19 cellular contexts compared by ENCODE assay signal in genomic region chr4:36758312-36758690, GRCh38.
"Had no signal": no experiment of that assay in that cellular context is flagged by ENCODE, and none has a peak within 500 bp of the region (broad histone marks: within the 10 kb centered on the region; RNA-seq: fewer than 3 reads in every experiment).

No MANE protein-coding gene starts in this region.

- H3K27me3 ChIP-seq: body of pancreas, dorsolateral prefrontal cortex, gastrocnemius medialis, heart left ventricle, tibial nerve had no signal

- H3K4me3 ChIP-seq: body of pancreas, dorsolateral prefrontal cortex, gastrocnemius medialis, heart left ventricle, mucosa of descending colon, tibial nerve had no signal

- H3K36me3 ChIP-seq: gastrocnemius medialis, heart left ventricle, tibial nerve had no signal

- H3K9me3 Mint-ChIP-seq: activated T-helper 1 cell treated with anti-CD3 and anti-CD28 coated beads, Interleukin-12 subunit alpha, Interleukin-12 subunit beta, Interleukin-2, Interleukin-4 antibody, amounts not matched to agents 30 ng/mL and 10 ng/mL and 1 ng/mL, durations not matched to agents 14 hours and 24 hours and 36 hours; neural crest cell; stimulated activated naive CD8-positive, alpha-beta T cell treated with anti-CD3 and anti-CD28 coated beads, Interleukin-15, Interleukin-2, amounts not matched to agents 100 ng/mL and 50 ng/mL, for 24 hours had no signal

- H3K27me3 Mint-ChIP-seq: memory B cell; naive B cell; progenitor cell of endocrine pancreas; stimulated activated naive CD8-positive, alpha-beta T cell treated with anti-CD3 and anti-CD28 coated beads, Interleukin-15, Interleukin-2, amounts not matched to agents 100 ng/mL and 50 ng/mL, for 24 hours had no signal

- H3K4me1 Mint-ChIP-seq: memory B cell, naive B cell, neural crest cell had no signal

- H3K27ac Mint-ChIP-seq: activated naive CD8-positive, alpha-beta T cell; activated T-helper 1 cell treated with anti-CD3 and anti-CD28 coated beads, Interleukin-12 subunit alpha, Interleukin-12 subunit beta, Interleukin-2, Interleukin-4 antibody, amounts not matched to agents 30 ng/mL and 10 ng/mL and 1 ng/mL, durations not matched to agents 14 hours and 24 hours and 36 hours; memory B cell; naive B cell; progenitor cell of endocrine pancreas; stimulated activated naive CD8-positive, alpha-beta T cell treated with anti-CD3 and anti-CD28 coated beads, Interleukin-15, Interleukin-2, amounts not matched to agents 100 ng/mL and 50 ng/mL, for 24 hours had no signal

- H3K4me1 ChIP-seq: body of pancreas, gastrocnemius medialis, heart left ventricle, tibial nerve had no signal

- H3K9me3 ChIP-seq: body of pancreas, gastrocnemius medialis, mucosa of descending colon, tibial nerve had no signal

- DNase-seq: activated CD4-positive, CD25-positive, alpha-beta regulatory T cell treated with anti-CD3 and anti-CD28 coated beads, Interleukin-2, amount 50 U/mL, for 72 hours; activated gamma-delta T cell treated with Interleukin-2 at 50 U/mL for 16 hours; body of pancreas; central memory CD4-positive, alpha-beta T cell; dorsolateral prefrontal cortex; erythroblast; gastrocnemius medialis; heart left ventricle; mucosa of descending colon; naive B cell; T-helper 1 cell; T-helper 9 cell had no signal

- H3K27ac ChIP-seq: body of pancreas, dorsolateral prefrontal cortex, gastrocnemius medialis, heart left ventricle, tibial nerve had no signal

- H3K4me3 Mint-ChIP-seq: activated naive CD8-positive, alpha-beta T cell; activated T-helper 1 cell treated with anti-CD3 and anti-CD28 coated beads, Interleukin-12 subunit alpha, Interleukin-12 subunit beta, Interleukin-2, Interleukin-4 antibody, amounts not matched to agents 30 ng/mL and 10 ng/mL and 1 ng/mL, durations not matched to agents 14 hours and 24 hours and 36 hours; memory B cell; naive B cell; neural crest cell; stimulated activated naive CD8-positive, alpha-beta T cell treated with anti-CD3 and anti-CD28 coated beads, Interleukin-15, Interleukin-2, amounts not matched to agents 100 ng/mL and 50 ng/mL, for 24 hours had no signal

- H3K36me3 Mint-ChIP-seq: activated naive CD8-positive, alpha-beta T cell; memory B cell; naive B cell had no signal
